Comparison of ENCODE assay signal across 14 cellular contexts in genomic region chr14:93078830-93079229, GRCh38. TPM values are rescaled to one million over a fixed set of nuclear protein-coding genes. Genes with fewer than 3 reads are reported as not detected.
A peak's percentile ranks its signal among the peaks of the same experiment; 100 is the strongest.
DNase-seq lines count a peak whose midpoint lies in the region; ATAC-seq and TF ChIP-seq lines count a peak whose summit lies in the region.
"Had no signal": no experiment of that assay in that cellular context is flagged by ENCODE, and none has a peak within 500 bp of the region (broad histone marks: within the 10 kb centered on the region; RNA-seq: fewer than 3 reads in every experiment).

No MANE protein-coding gene starts in this region.

- H3K36me3 ChIP-seq in gastroesophageal sphincter (no peaks in the 10 kb centered on the region), subcutaneous abdominal adipose tissue (ENCODE audit: control insufficient read depth in 5 of 5, insufficient read depth in 5 of 5, low read length in 5 of 5) (no peaks in the 10 kb centered on the region)
- H3K36me3 ChIP-seq: colonic mucosa had no signal

- H3K4me1 ChIP-seq in gastroesophageal sphincter: peaks cover under 1 to 98% (median 43%) of the 10 kb centered on the region in 3 donors
- H3K4me1 ChIP-seq in subcutaneous abdominal adipose tissue (ENCODE audit: control insufficient read depth in 5 of 5, insufficient read depth in 5 of 5, low read length in 5 of 5): peaks cover 22 to 73% (median 63%) of the 10 kb centered on the region in 5 donors

- TF ChIP-seq CTCF in gastroesophageal sphincter (IDR thresholded peaks at IDR 0.05): no peak

- H3K27ac ChIP-seq in gastroesophageal sphincter (peak overlapping the region in 3 of 4 donors; percentile 41 to 64 (median 47)), subcutaneous abdominal adipose tissue (ENCODE audit: low read depth, low read length) (peak overlapping the region; percentile 75)
- H3K27ac ChIP-seq: colonic mucosa, HL-60 had no signal

- peak overlapping the region in 3 of 5 donors; percentile 63 to 73 (median 63) for H3K9ac ChIP-seq in subcutaneous abdominal adipose tissue (ENCODE audit: low read length in 5 of 5)

- H3K27me3 ChIP-seq in gastroesophageal sphincter: no peaks in the 10 kb centered on the region
- no peaks in the 10 kb centered on the region for H3K27me3 ChIP-seq in subcutaneous abdominal adipose tissue (ENCODE audit: control insufficient read depth in 5 of 5, insufficient read depth in 4 of 5, low read length in 5 of 5)
- H3K27me3 ChIP-seq: colonic mucosa had no signal

- ATAC-seq in gastroesophageal sphincter (no peak), HG03457 (IDR thresholded peaks at IDR 0.05; ENCODE audit: unreplicated experiment) (no peak)

- DNase-seq in ELR (ENCODE audit: low read depth) (peak; percentile 45), astrocyte of the hippocampus (ENCODE audit: low read depth, low spot score) (peak; percentile 59), COLO829 (ENCODE audit: low spot score) (no peak), GM19238 (ENCODE audit: insufficient read length, low spot score) (no peak)
- DNase-seq: activated CD4-positive, alpha-beta T cell treated with anti-CD3 and anti-CD28 coated beads, Interleukin-2, amount 50 U/mL, for 4 hours; colonic mucosa; H9; NCI-H1694; NCI-H524 treated with DMSO at 0.1 percent for 48 hours; stimulated activated CD4-positive, alpha-beta T cell treated with anti-CD3 and anti-CD28 coated beads, Interleukin-2, amount 100 ng/mL, for 48 hours had no signal

- 60 to 68% methylated on average over 1 to 3 of the region's 8 CpGs for WGBS in gastroesophageal sphincter (ENCODE audit: low coverage in 1 of 2), 2 donors

- no peak for TF ChIP-seq POLR2A in gastroesophageal sphincter (IDR thresholded peaks at IDR 0.05)

- TF ChIP-seq EP300 in gastroesophageal sphincter (IDR thresholded peaks at IDR 0.05): no peak

- H3K4me3 ChIP-seq in gastroesophageal sphincter (no peak overlapping the region), subcutaneous abdominal adipose tissue (ENCODE audit: low read depth in 1 of 5, low read length in 5 of 5) (no peak overlapping the region)
- H3K4me3 ChIP-seq: colonic mucosa had no signal

- H3K9me3 ChIP-seq in gastroesophageal sphincter (no peaks in the 10 kb centered on the region), subcutaneous abdominal adipose tissue (ENCODE audit: control insufficient read depth in 5 of 5, low read length in 5 of 5) (no peaks in the 10 kb centered on the region)
- H3K9me3 ChIP-seq: colonic mucosa had no signal

RNA-seq across cellular contexts. Expression of gene ITPK1, which starts 36.9 kb away (rescaled TPM):
- total RNA-seq in gastroesophageal sphincter: 100 to 1,000 TPM in 3 of 4 donors, 10 to 100 TPM in 1; 68.8 to 201 (median 134) TPM

Comparison
In these comparisons a context has a peak if more than half of its experiments do, and no peak if none do; other contexts are left out.
1. DNase-seq: peak in ELR (single experiment) and astrocyte of the hippocampus (single experiment); none in COLO829 (single experiment) and GM19238 (single experiment).